In the genomic region with DNA sequence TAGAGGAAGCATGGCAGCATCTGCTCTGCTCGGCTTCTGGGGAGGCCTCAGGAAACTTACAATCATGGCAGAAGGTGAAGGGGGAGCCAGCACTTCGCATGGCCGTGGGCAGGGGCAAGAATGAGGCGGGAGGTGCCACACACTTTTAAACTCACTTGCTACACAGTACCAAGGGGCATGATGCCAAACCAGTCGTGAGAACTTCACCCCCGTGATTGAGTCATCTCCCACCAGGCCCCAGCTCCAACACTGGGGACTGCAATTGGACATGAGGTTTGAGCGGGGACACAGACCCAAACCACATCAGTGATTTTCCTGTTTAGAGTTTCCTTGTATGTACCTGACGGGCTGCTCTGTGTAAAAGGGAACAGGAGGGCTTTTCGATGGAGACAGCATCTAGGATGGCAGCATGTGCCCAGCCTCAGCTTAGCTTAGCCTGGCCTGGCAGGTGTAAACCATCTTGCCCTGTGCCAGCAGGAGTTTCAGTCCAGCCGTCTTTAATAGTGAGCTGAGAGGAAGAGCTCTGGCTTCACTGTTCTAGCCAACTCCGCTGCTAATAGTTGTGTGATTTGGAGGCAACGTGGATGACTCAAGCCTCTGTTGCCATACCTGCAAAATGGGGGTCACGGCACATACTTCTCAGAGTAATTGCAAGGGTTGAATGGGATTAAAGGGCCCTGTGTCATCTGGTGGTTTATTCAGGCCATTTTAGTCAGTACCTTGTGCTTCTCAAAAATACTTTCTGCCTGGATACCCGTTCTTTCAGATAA, we compare ENCODE assay signal across 19 cellular contexts.
DNase-seq lines count a peak whose midpoint lies in the region; FAIRE-seq and TF ChIP-seq lines count a peak whose summit lies in the region.
"Had no signal": no experiment of that assay in that cellular context is flagged by ENCODE, and none has a peak within 500 bp of the region (broad histone marks: within the 10 kb centered on the region; RNA-seq: fewer than 3 reads in every experiment).

No MANE protein-coding gene starts in this region.

- H2AFZ ChIP-seq in ACC112 (ENCODE audit: low read length, unreplicated experiment) (no peak overlapping the region), H1 (ENCODE audit: low read length) (no peak overlapping the region), osteoblast (ENCODE audit: low read length) (no peak overlapping the region)

- H4K91ac ChIP-seq in H1 (replicated peaks; ENCODE audit: insufficient read length, low read length) = no peak overlapping the region

- peaks cover 37% of the 10 kb centered on the region for H3K79me2 ChIP-seq in ACC112 (ENCODE audit: control insufficient read depth, insufficient read depth, low read length, unreplicated experiment)
- H3K79me2 ChIP-seq in H1 (ENCODE audit: control insufficient read depth in 1 of 2, insufficient read depth in 2 of 2, low read length in 2 of 2) = peaks cover 0 to 2% of the 10 kb centered on the region in 2 experiments; a peak in 1 of 4 replicates
- H3K79me2 ChIP-seq in osteoblast (ENCODE audit: insufficient read depth, low read length) = peaks cover 77% of the 10 kb centered on the region

- H4K5ac ChIP-seq in H1 (ENCODE audit: insufficient read length, low read depth, low read length) = no peak overlapping the region

- 94% methylated on average over 14 of the region's 14 CpGs; no CpG with 5 or more reads in 1 of the 2 experiments for WGBS in H1 (ENCODE audit: extremely low coverage in 1 of 2, insufficient coverage in 1 of 2, insufficient read length in 1 of 2, insufficient replicate concordance in 2 of 2, low coverage in 1 of 2, low lambda C conversion rate in 2 of 2, missing lambda C conversion rate in 1 of 2), 2 experiments

- peaks cover 55% of the 10 kb centered on the region for H3K4me1 ChIP-seq in ACC112 (ENCODE audit: control insufficient read depth, insufficient read depth, low read length, unreplicated experiment)
- peaks cover 3 to 7% (median 4%) of the 10 kb centered on the region in 4 experiments; a peak in 5 of 7 replicates for H3K4me1 ChIP-seq in H1 (replicated peaks in 1 of 4; ENCODE audit: control insufficient read depth in 3 of 4, insufficient read depth in 4 of 4, low read length in 3 of 4)
- peaks cover 46% of the 10 kb centered on the region for H3K4me1 ChIP-seq in osteoblast (ENCODE audit: insufficient read depth, low read length)

- H3K4me3 ChIP-seq in ACC112 (ENCODE audit: low read depth, low read length) = no peak overlapping the region
- H3K4me3 ChIP-seq in H1 (ENCODE audit: extremely low read depth in 1 of 4, insufficient read depth in 2 of 4, low read depth in 3 of 4, low read length in 4 of 4) = no peak overlapping the region
- H3K4me3 ChIP-seq in osteoblast (ENCODE audit: insufficient read depth, low read length) = no peak overlapping the region
- H3K4me3 ChIP-seq: left lung had no signal

- H2BK12ac ChIP-seq in H1 (ENCODE audit: low read depth, low read length) = no peak overlapping the region

- H3K14ac ChIP-seq in H1 (ENCODE audit: insufficient read length) = no peak overlapping the region

- H4K8ac ChIP-seq in H1 (ENCODE audit: extremely low read depth, insufficient read depth, low read length) = peak overlapping the region; percentile 35; the same call in 1 of the 2 replicates

- H3K56ac ChIP-seq in H1 (replicated peaks; ENCODE audit: insufficient read length, low read depth, low read length) = no peak overlapping the region

- H3K27ac ChIP-seq in ACC112 (ENCODE audit: low read depth, low read length) (peak overlapping the region; percentile 94; the same call in 1 of the 2 replicates), H1 (ENCODE audit: low read depth, low read length) (no peak overlapping the region), osteoblast (ENCODE audit: low read depth, low read length) (peak overlapping the region; percentile 98)
- H3K27ac ChIP-seq: left lung had no signal

- H3K36me3 ChIP-seq in ACC112 (ENCODE audit: insufficient read depth, low read length) (0 out of 2 replicates have a peak, but pooled peaks cover 5% of the 10 kb centered on the region), H1 (ENCODE audit: control insufficient read depth in 2 of 4, insufficient read depth in 4 of 4, low read length in 3 of 4) (no peaks in the 10 kb centered on the region), osteoblast (ENCODE audit: insufficient read depth, low read length) (peaks cover 4% of the 10 kb centered on the region)
- H3K36me3 ChIP-seq: left lung had no signal

- no peak overlapping the region for H2BK120ac ChIP-seq in H1 (replicated peaks; ENCODE audit: low read depth, low read length)

- DNase-seq in NCI-H226 (peak; percentile 53), H1 (ENCODE audit: low read depth in 1 of 2, low spot score in 2 of 2) (no peak), osteoblast (ENCODE audit: insufficient read length, low spot score, missing footprints) (no peak), KBM-7 (no peak), NK-92 (lab: John Stamatoyannopoulos, UW; ENCODE audit: unreplicated experiment) (no peak), NCI-H2196 (lab: John Stamatoyannopoulos, UW; ENCODE audit: unreplicated experiment) (no peak), NCI-H748 treated with DMSO at 0.1 percent for 48 hours (lab: John Stamatoyannopoulos, UW) (no peak)
- DNase-seq: ACHN; activated CD4-positive, alpha-beta T cell treated with anti-CD3 and anti-CD28 coated beads for 1 hour; central memory CD4-positive, alpha-beta T cell; COR-L47; Karpas-422; left lung; naive thymus-derived CD8-positive, alpha-beta T cell; NCI-H2029; NCI-H526 treated with DMSO at 0.1 percent for 48 hours; stimulated activated CD4-positive, alpha-beta T cell treated with anti-CD3 and anti-CD28 coated beads, Interleukin-1b, Interleukin-23, amount 100 ng/mL, for 48 hours; T-helper 17 cell had no signal

- no peak for FAIRE-seq in H1 (lab: Jason Lieb, UNC)

- no peak for TF ChIP-seq EP300 in H1 (IDR thresholded peaks at IDR 0.05; ENCODE audit: borderline replicate concordance in 1 of 2, low read depth in 2 of 2, low read length in 2 of 2)

- no peak overlapping the region for H2BK5ac ChIP-seq in H1 (ENCODE audit: low read depth, low read length)

- no peaks in the 10 kb centered on the region; the same call in none of the 2 replicates for H3K79me1 ChIP-seq in H1 (ENCODE audit: low read depth, low read length)

- H3K23me2 ChIP-seq in H1 (ENCODE audit: low read depth, low read length) = peaks cover 7% of the 10 kb centered on the region; the same call in 1 of the 2 replicates

- no peak overlapping the region for H3K18ac ChIP-seq in H1 (ENCODE audit: extremely low read depth, low read length)

- no peak overlapping the region for H3K23ac ChIP-seq in H1 (ENCODE audit: insufficient read length)

- H2BK20ac ChIP-seq in H1 (ENCODE audit: low read length) = no peak overlapping the region

- TF ChIP-seq POLR2A in H1 (IDR thresholded peaks at IDR 0.05; ENCODE audit: control extremely low read depth in 1 of 2, low read depth in 2 of 2, low read length in 2 of 2) = no peak

- no peak for TF ChIP-seq RAD21 in H1 (IDR thresholded peaks at IDR 0.05 in 1 of 2, conservative IDR thresholded peaks at IDR 0.05 in 1 of 2; ENCODE audit: low read depth in 2 of 2, low read length in 2 of 2)

- H2AK5ac ChIP-seq in H1 (ENCODE audit: low read depth, low read length) = no peak overlapping the region

- in situ Hi-C loops in KBM-7 (cut with MboI; ENCODE audit: low pct_unique_long_range_greater_than_20kb, low sequenced_read_pairs) = no loop called here

- POLR2A ChIA-PET in H1 (lab: Charles Lee; ENCODE audit: partially characterized antibody) = no interaction called here

- H3K9me3 ChIP-seq in H1 (ENCODE audit: insufficient read depth in 2 of 2, low read depth in 1 of 2, low read length in 1 of 2) (no peaks in the 10 kb centered on the region), osteoblast (ENCODE audit: low read depth, low read length) (no peaks in the 10 kb centered on the region)
- H3K9me3 ChIP-seq: left lung had no signal

- CTCF ChIA-PET in H1 (lab: Charles Lee; ENCODE audit: partially characterized antibody) = interaction anchor here (1.1 to 2.4 kb wide), 5 partner anchors 8 to 63 kb away, joined by 3 to 8 read pairs (median 6); no protein-coding TSS in a partner anchor

- H3K9ac ChIP-seq in H1 (replicated peaks in 1 of 4; ENCODE audit: extremely low read depth in 1 of 4, low read depth in 3 of 4, low read length in 3 of 4) = no peak overlapping the region

- no peak overlapping the region for H2BK15ac ChIP-seq in H1 (ENCODE audit: low read length)

- TF ChIP-seq CTCF in H1 (IDR thresholded peaks at IDR 0.05; ENCODE audit: control extremely low read depth in 1 of 3, insufficient read depth in 1 of 3, low read depth in 1 of 3, low read length in 3 of 3) (no peak), osteoblast (IDR thresholded peaks at IDR 0.05; ENCODE audit: extremely low read depth, low read depth, low read length) (no peak)

- H3K27me3 ChIP-seq in ACC112 (ENCODE audit: insufficient read depth, low read length) = no peaks in the 10 kb centered on the region
- H3K27me3 ChIP-seq in H1 (replicated peaks in 1 of 4; ENCODE audit: control insufficient read depth in 3 of 4, extremely low read depth in 1 of 4, insufficient read depth in 3 of 4, low read length in 3 of 4) = no peaks in the 10 kb centered on the region
- H3K27me3 ChIP-seq in osteoblast (ENCODE audit: insufficient read depth, low read length) = no peaks in the 10 kb centered on the region
- H3K27me3 ChIP-seq: left lung had no signal

- no peak overlapping the region for H3K4ac ChIP-seq in H1 (replicated peaks; ENCODE audit: insufficient read length, low read depth, low read length)

- H3K4me2 ChIP-seq in H1 (ENCODE audit: insufficient read depth in 1 of 2, low read depth in 2 of 2, low read length in 2 of 2) = no peak overlapping the region
- peak overlapping the region; percentile 5 for H3K4me2 ChIP-seq in osteoblast (ENCODE audit: insufficient read depth, low read length)

- H4K20me1 ChIP-seq in H1 (replicated peaks in 1 of 2; ENCODE audit: control insufficient read depth in 1 of 2, insufficient read depth in 2 of 2, low read length in 2 of 2) (peaks cover 0 to 3% of the 10 kb centered on the region in 2 experiments), osteoblast (ENCODE audit: insufficient read depth, low read length) (peaks cover 34% of the 10 kb centered on the region)

TF ChIP-seq in H1, 55 proteins besides CTCF, POLR2A, EP300 and RAD21 (continues in another document):
- TF ChIP-seq GTF2F1 (IDR thresholded peaks at IDR 0.05; ENCODE audit: borderline replicate concordance, low read depth, low read length) = no peak
- TF ChIP-seq SUZ12 (IDR thresholded peaks at IDR 0.05; ENCODE audit: low read length) = no peak
- no peak for TF ChIP-seq TAF7 (optimal IDR thresholded peaks at IDR 0.05; ENCODE audit: borderline replicate concordance, low read depth, low read length)
- TF ChIP-seq CHD2 (IDR thresholded peaks at IDR 0.05; ENCODE audit: low read length) = no peak
- TF ChIP-seq, protein P1, sequence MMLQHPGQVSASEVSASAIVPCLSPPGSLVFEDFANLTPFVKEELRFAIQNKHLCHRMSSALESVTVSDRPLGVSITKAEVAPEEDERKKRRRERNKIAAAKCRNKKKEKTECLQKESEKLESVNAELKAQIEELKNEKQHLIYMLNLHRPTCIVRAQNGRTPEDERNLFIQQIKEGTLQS (IDR thresholded peaks at IDR 0.05; ENCODE audit: insufficient read depth, low read depth, low read length) = no peak
- no peak for TF ChIP-seq ZNF274 (IDR thresholded peaks at IDR 0.05; ENCODE audit: borderline replicate concordance, extremely low read depth, low read length)
- TF ChIP-seq CEBPB (IDR thresholded peaks at IDR 0.05; ENCODE audit: low read depth, low read length) = no peak
